ENCODE assay signal across 11 cellular contexts in the genomic region with DNA sequence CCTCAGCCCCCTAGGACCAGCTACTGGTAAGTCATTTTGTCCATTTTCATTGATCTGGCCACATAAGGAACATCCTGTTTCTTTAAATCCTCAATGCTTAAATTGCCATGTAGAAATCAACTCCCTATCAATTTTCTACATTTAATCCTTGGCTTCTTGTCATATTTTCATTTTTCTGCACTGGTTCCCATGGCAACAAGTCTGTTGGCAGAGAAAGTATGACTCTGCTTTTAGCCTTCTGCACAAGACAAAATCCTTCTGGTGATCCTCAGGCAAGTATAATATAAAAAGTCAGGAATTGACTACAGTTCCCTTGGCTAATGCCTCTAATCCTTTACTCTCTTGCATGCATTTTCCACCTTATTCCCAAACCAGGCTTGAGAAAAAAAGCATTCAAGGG.
A peak's percentile ranks its signal among the peaks of the same experiment; 100 is the strongest.
DNase-seq lines count a peak whose midpoint lies in the region; ATAC-seq and TF ChIP-seq lines count a peak whose summit lies in the region.
"Had no signal": no experiment of that assay in that cellular context is flagged by ENCODE, and none has a peak within 500 bp of the region (broad histone marks: within the 10 kb centered on the region; RNA-seq: fewer than 3 reads in every experiment).

No MANE protein-coding gene starts in this region.

- H3K27me3 ChIP-seq in thoracic aorta (replicated peaks; ENCODE audit: insufficient read depth) (no peaks in the 10 kb centered on the region), vagina (no peaks in the 10 kb centered on the region)

- H3K4me1 ChIP-seq in thoracic aorta (ENCODE audit: control insufficient read depth in 1 of 2, low read depth in 2 of 2), result peaks cover 4 to 16% of the 10 kb centered on the region in 2 donors
- peaks cover 9% of the 10 kb centered on the region for H3K4me1 ChIP-seq in vagina

- intact Hi-C loops in vagina (cut with DNase I), result no loop called here

- H3K9me3 ChIP-seq in thoracic aorta (no peaks in the 10 kb centered on the region), vagina (no peaks in the 10 kb centered on the region)

- TF ChIP-seq POLR2A in vagina (IDR thresholded peaks at IDR 0.05), result no peak

- DNase-seq in DMS53 (lab: John Stamatoyannopoulos, UW) (peak; percentile 17), DMS53 treated with DMSO at 0.1 percent for 48 hours (lab: John Stamatoyannopoulos, UW; ENCODE audit: unreplicated experiment) (no peak), cerebellar cortex (ENCODE audit: low spot score) (peak; percentile 6), inferior parietal cortex (ENCODE audit: extremely low spot score) (peak; percentile 75), thoracic aorta (ENCODE audit: low spot score) (no peak), Kasumi-1 (lab: John Stamatoyannopoulos, UW) (no peak), vagina (ENCODE audit: extremely low spot score in 2 of 2) (no peak)
- DNase-seq: 8988T; activated CD4-positive, CD25-positive, alpha-beta regulatory T cell; SIG-M5 had no signal

- H3K36me3 ChIP-seq in thoracic aorta, result no peaks in the 10 kb centered on the region
- H3K36me3 ChIP-seq in vagina, result no peaks in the 10 kb centered on the region

- H3K27ac ChIP-seq in thoracic aorta, result peak overlapping the region in 1 of 2 donors; percentile 13
- no peak overlapping the region for H3K27ac ChIP-seq in vagina

- TF ChIP-seq CTCF in thoracic aorta (IDR thresholded peaks at IDR 0.05) (no peak), vagina (IDR thresholded peaks at IDR 0.05) (no peak)

- H3K4me3 ChIP-seq in thoracic aorta (no peak overlapping the region), vagina (no peak overlapping the region)

- ATAC-seq in thoracic aorta (ENCODE audit: insufficient number of reproducible peaks, low FRiP score, low read depth), result peak; percentile 65
- ATAC-seq in GM19351 (IDR thresholded peaks at IDR 0.05; ENCODE audit: unreplicated experiment), result no peak

Comparison
In these comparisons a context has a peak if more than half of its experiments do, and no peak if none do; other contexts are left out.
1. DNase-seq: peak in DMS53 (single experiment), cerebellar cortex (single experiment) and inferior parietal cortex (single experiment); none in DMS53 treated with DMSO at 0.1 percent for 48 hours (single experiment), thoracic aorta (single experiment), Kasumi-1 (0 of 2) and vagina (0 of 2).